8 cellular contexts compared by ENCODE assay signal in the genomic region with DNA sequence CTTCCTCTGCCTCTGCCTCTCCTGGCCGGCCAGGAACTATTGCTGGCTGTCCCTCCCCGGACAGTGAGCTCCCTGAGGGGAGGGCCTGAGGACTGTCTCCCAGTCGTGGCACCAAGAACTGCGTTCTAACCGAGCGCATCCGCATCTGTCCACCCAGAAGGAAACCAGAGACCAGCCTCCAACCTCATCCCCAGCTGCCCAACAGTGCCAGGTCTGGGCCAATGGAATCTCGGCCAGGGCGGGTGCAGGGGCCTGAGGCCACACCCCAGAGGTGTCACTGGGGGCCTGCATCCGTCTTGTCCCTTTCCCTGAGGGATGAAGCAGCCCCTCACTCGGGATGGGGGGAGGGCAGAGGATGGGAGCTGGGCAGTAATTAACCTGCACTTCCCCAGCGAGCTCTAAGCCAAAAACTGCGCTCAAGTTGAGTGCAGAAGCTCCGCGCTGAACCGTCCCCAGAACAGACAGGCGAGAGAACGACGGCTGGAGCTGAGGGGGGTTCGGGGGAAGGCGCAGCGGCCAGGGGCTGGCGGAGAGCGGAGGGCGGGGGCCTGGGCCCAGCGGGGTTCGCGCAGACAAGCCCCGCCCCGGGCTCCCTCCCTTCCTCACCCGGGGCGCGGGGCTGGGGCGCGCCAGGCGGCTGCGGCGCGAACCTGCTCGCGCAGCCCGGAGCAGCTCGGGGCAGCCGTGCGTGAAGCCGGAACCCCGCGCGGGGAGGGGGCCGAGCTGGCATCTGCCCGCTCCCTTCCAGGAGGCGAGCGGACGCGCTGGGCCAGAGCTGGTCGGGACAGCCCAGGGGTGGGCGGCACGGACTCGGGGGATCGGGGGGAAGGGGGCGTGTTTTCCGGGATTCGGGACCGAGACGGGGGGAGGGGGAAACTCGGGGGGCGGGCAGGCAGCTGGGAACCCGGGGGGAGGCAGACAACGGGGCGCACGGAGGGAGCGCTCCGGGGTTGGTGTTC. TPM values are rescaled to one million over a fixed set of nuclear protein-coding genes. Genes with fewer than 3 reads are reported as not detected.
DNase-seq lines count a peak whose midpoint lies in the region; ATAC-seq, FAIRE-seq and TF ChIP-seq lines count a peak whose summit lies in the region.

No MANE protein-coding gene starts in this region.

- H3K9me3 ChIP-seq in BE2C, result no peaks in the 10 kb centered on the region
- no peaks in the 10 kb centered on the region for H3K9me3 ChIP-seq in endothelial cell of umbilical vein (replicated peaks; ENCODE audit: control insufficient read depth, insufficient read depth, low read length)

- no TSS peak for BruUV-seq in endothelial cell of umbilical vein (replicated peaks; lab: Mats Ljungman, UMichigan)

- H3K4me3 ChIP-seq in BE2C (ENCODE audit: low read depth, low read length) (peak overlapping the region; percentile 70), endothelial cell of umbilical vein (replicated peaks in 1 of 3; ENCODE audit: insufficient read depth in 1 of 3, low read depth in 1 of 3, low read length in 3 of 3) (peak overlapping the region; percentile 47 to 75 (median 70))

- no peaks in the 10 kb centered on the region for H3K9me1 ChIP-seq in endothelial cell of umbilical vein (replicated peaks; ENCODE audit: control insufficient read depth, extremely low read depth, insufficient read depth, low read length)

- H3K27me3 ChIP-seq in BE2C (no peaks in the 10 kb centered on the region), endothelial cell of umbilical vein (ENCODE audit: control insufficient read depth in 2 of 2, insufficient read depth in 2 of 2, low read length in 2 of 2) (no peaks in the 10 kb centered on the region)

- TF ChIP-seq POLR2A in GM19193 (IDR thresholded peaks at IDR 0.05; ENCODE audit: extremely low read depth, insufficient read depth, insufficient read length), result peak; percentile 71
- TF ChIP-seq POLR2A in endothelial cell of umbilical vein (IDR thresholded peaks at IDR 0.05; ENCODE audit: low read depth, low read length), result no peak

- no peaks in the 10 kb centered on the region for H4K20me1 ChIP-seq in endothelial cell of umbilical vein (replicated peaks; ENCODE audit: control insufficient read depth, extremely low read depth, insufficient read depth, low read length)

- H3K4me1 ChIP-seq in BE2C (peaks cover 21% of the 10 kb centered on the region), endothelial cell of umbilical vein (ENCODE audit: control insufficient read depth, extremely low read depth, insufficient read depth, low read length) (peaks cover 20% of the 10 kb centered on the region)

- intact Hi-C loops in endothelial cell of umbilical vein (cut with micrococcal nuclease), result loop anchor here (1.0 to 2.0 kb wide), 3 partner anchors 27 to 53 kb away; a partner anchor contains a TSS

- dilution Hi-C loops in endothelial cell of umbilical vein (cut with MboI; ENCODE audit: extremely low pct_ligation_motif_present, low sequenced_read_pairs), result no loop called here

- POLR2A ChIA-PET in endothelial cell of umbilical vein (lab: Charles Lee), result interaction anchor here (0.7 kb wide), 1 partner anchor 17 kb away, joined by 8 read pairs; no protein-coding TSS in a partner anchor

- peak; percentile 42 for ATAC-seq in HG03439 (IDR thresholded peaks at IDR 0.05; ENCODE audit: unreplicated experiment)

- H3K36me3 ChIP-seq in BE2C (no peaks in the 10 kb centered on the region), endothelial cell of umbilical vein (ENCODE audit: control insufficient read depth in 2 of 2, extremely low read depth in 1 of 2, insufficient read depth in 2 of 2, low read length in 2 of 2) (no peaks in the 10 kb centered on the region)

- DNase-seq in BE2C, result peak; percentile 84
- peak; percentile 49 for DNase-seq in NCI-H82 treated with DMSO at 0.1 percent for 48 hours (lab: John Stamatoyannopoulos, UW; ENCODE audit: unreplicated experiment)
- peak; percentile 57 for DNase-seq in activated T-cell treated with anti-CD3 and anti-CD28 coated beads for 1 hour (ENCODE audit: low read depth)
- peak; percentile 71 for DNase-seq in endothelial cell of umbilical vein (ENCODE audit: low read depth, low spot score)
- peak; percentile 89 for DNase-seq in midbrain (lab: John Stamatoyannopoulos, UW)
- DNase-seq in stimulated activated CD8-positive, alpha-beta memory T cell treated with anti-CD3 and anti-CD28 coated beads, Interleukin-2, amount 100 ng/mL, for 1 hour (ENCODE audit: low read depth in 2 of 2), result peak; percentile 42 to 48

- H3K9ac ChIP-seq in endothelial cell of umbilical vein (replicated peaks; ENCODE audit: extremely low read depth, insufficient read depth, low read length), result no peak overlapping the region

- no peak overlapping the region for H3K27ac ChIP-seq in endothelial cell of umbilical vein (ENCODE audit: insufficient read depth, low read depth, low read length)

- CTCF ChIA-PET in endothelial cell of umbilical vein (lab: Charles Lee), result interaction anchor here (0.7 to 2.5 kb wide), 22 partner anchors 12 to 187 kb away, joined by 3 to 19 read pairs (median 4); a partner anchor contains a TSS

- FAIRE-seq in endothelial cell of umbilical vein (lab: Jason Lieb, UNC), result peak; percentile 63

- no peaks in the 10 kb centered on the region for H3K79me2 ChIP-seq in endothelial cell of umbilical vein (ENCODE audit: control insufficient read depth, insufficient read depth, low read length)

- peak overlapping the region; percentile 72 for H3K4me2 ChIP-seq in endothelial cell of umbilical vein (ENCODE audit: insufficient read depth, low read length)

- peak overlapping the region; percentile 91 for H2AFZ ChIP-seq in endothelial cell of umbilical vein (ENCODE audit: low read depth, low read length)

- TF ChIP-seq CTCF in BE2C (IDR thresholded peaks at IDR 0.05; ENCODE audit: low read depth, low read length) (no peak), endothelial cell of umbilical vein (IDR thresholded peaks at IDR 0.05; ENCODE audit: extremely low read depth in 1 of 2, insufficient read depth in 1 of 2, low read depth in 1 of 2, low read length in 2 of 2) (no peak)

TF ChIP-seq in endothelial cell of umbilical vein, 7 proteins besides CTCF, POLR2A, EP300 and RAD21:
- TF ChIP-seq POLR2AphosphoS5 (IDR thresholded peaks at IDR 0.05; ENCODE audit: insufficient read depth, low read depth, low read length) (peak; percentile 31), GATA2 (IDR thresholded peaks at IDR 0.05; ENCODE audit: insufficient read depth, insufficient read length, low read depth, low read length) (no peak)
TF ChIP-seq in endothelial cell of umbilical vein: peak in this region for 1.

RNA-seq across cellular contexts. Expression of a gene that starts 1.4 kb away (rescaled TPM):
- 41.5 TPM for polyA plus RNA-seq in BE2C (2012; ENCODE audit: insufficient read depth, insufficient read length, low read depth)
- total RNA-seq in endothelial cell of umbilical vein, result 4.9 and 5.5 TPM in 2 replicates
- polyA plus RNA-seq in endothelial cell of umbilical vein, result 6.6 and 8.4 TPM in 2 replicates
- 3.7 and 4.9 TPM in 2 replicates for polyA plus RNA-seq in endothelial cell of umbilical vein (2011; cell fraction: cytosol; rRNA removed)
- 3.6 and 4.2 TPM in 2 replicates for polyA plus RNA-seq in endothelial cell of umbilical vein (2011; cell fraction: nucleus; rRNA removed)
- 4.1 and 5.2 TPM in 2 replicates for polyA plus RNA-seq in endothelial cell of umbilical vein (2012)
- polyA minus RNA-seq in endothelial cell of umbilical vein, result 4.0 and 4.9 TPM in 2 replicates
- polyA minus RNA-seq in endothelial cell of umbilical vein (2011; cell fraction: cytosol; rRNA and poly(A)+ RNA removed), result 8.7 TPM
- 3.2 TPM in 2 replicates for polyA minus RNA-seq in endothelial cell of umbilical vein (2011; cell fraction: nucleus; rRNA and poly(A)+ RNA removed)

RNA-seq across cellular contexts. Expression of a gene that starts 13.2 kb away (rescaled TPM):
- polyA plus RNA-seq in BE2C (2012; ENCODE audit: insufficient read depth, insufficient read length, low read depth), result not detected
- not detected in 2 replicates for total RNA-seq in endothelial cell of umbilical vein
- not detected in 2 replicates for polyA plus RNA-seq in endothelial cell of umbilical vein
- not detected in 2 replicates for polyA plus RNA-seq in endothelial cell of umbilical vein (2011; cell fraction: cytosol; rRNA removed)
- not detected in 2 replicates for polyA plus RNA-seq in endothelial cell of umbilical vein (2011; cell fraction: nucleus; rRNA removed)
- not detected in 2 replicates for polyA plus RNA-seq in endothelial cell of umbilical vein (2012)
- not detected in 2 replicates for polyA minus RNA-seq in endothelial cell of umbilical vein
- polyA minus RNA-seq in endothelial cell of umbilical vein (2011; cell fraction: cytosol; rRNA and poly(A)+ RNA removed), result not detected
- not detected in 2 replicates for polyA minus RNA-seq in endothelial cell of umbilical vein (2011; cell fraction: nucleus; rRNA and poly(A)+ RNA removed)

RNA-seq across cellular contexts. Expression of a gene that starts 45.7 kb away (rescaled TPM):
- 22.2 TPM for polyA plus RNA-seq in BE2C (2012; ENCODE audit: insufficient read depth, insufficient read length, low read depth)
- 4.4 and 5.3 TPM in 2 replicates for total RNA-seq in endothelial cell of umbilical vein
- polyA plus RNA-seq in endothelial cell of umbilical vein, result 5.2 and 5.7 TPM in 2 replicates
- 3.7 and 4.9 TPM in 2 replicates for polyA plus RNA-seq in endothelial cell of umbilical vein (2011; cell fraction: cytosol; rRNA removed)
- 5.9 and 6.0 TPM in 2 replicates for polyA plus RNA-seq in endothelial cell of umbilical vein (2011; cell fraction: nucleus; rRNA removed)
- 1.7 and 2.2 TPM in 2 replicates for polyA plus RNA-seq in endothelial cell of umbilical vein (2012)
- polyA minus RNA-seq in endothelial cell of umbilical vein, result 1.7 and 4.1 TPM in 2 replicates
- 1.0 TPM for polyA minus RNA-seq in endothelial cell of umbilical vein (2011; cell fraction: cytosol; rRNA and poly(A)+ RNA removed)
- 1.9 and 2.6 TPM in 2 replicates for polyA minus RNA-seq in endothelial cell of umbilical vein (2011; cell fraction: nucleus; rRNA and poly(A)+ RNA removed)

RNA-seq across cellular contexts. Expression of a gene that starts 46.6 kb away (rescaled TPM):
- not detected for polyA plus RNA-seq in BE2C (2012; ENCODE audit: insufficient read depth, insufficient read length, low read depth)
- total RNA-seq in endothelial cell of umbilical vein, result 2.2 and 3.3 TPM in 2 replicates
- 1.0 and 1.5 TPM in 2 replicates for polyA plus RNA-seq in endothelial cell of umbilical vein
- polyA plus RNA-seq in endothelial cell of umbilical vein (2011; cell fraction: cytosol; rRNA removed), result 0.09 and 0.75 TPM in 2 replicates
- 9.7 and 13.7 TPM in 2 replicates for polyA plus RNA-seq in endothelial cell of umbilical vein (2011; cell fraction: nucleus; rRNA removed)
- 0.75 and 1.1 TPM in 2 replicates for polyA plus RNA-seq in endothelial cell of umbilical vein (2012)
- 0.75 and 2.0 TPM in 2 replicates for polyA minus RNA-seq in endothelial cell of umbilical vein
- polyA minus RNA-seq in endothelial cell of umbilical vein (2011; cell fraction: cytosol; rRNA and poly(A)+ RNA removed), result not detected
- polyA minus RNA-seq in endothelial cell of umbilical vein (2011; cell fraction: nucleus; rRNA and poly(A)+ RNA removed), result 5.9 TPM in 1 of 2 replicates, not detected in the other

RNA-seq across cellular contexts. Expression of a gene that starts 53.5 kb away (rescaled TPM):
- 343 TPM for polyA plus RNA-seq in BE2C (2012; ENCODE audit: insufficient read depth, insufficient read length, low read depth)
- 220 and 233 TPM in 2 replicates for total RNA-seq in endothelial cell of umbilical vein
- 435 and 527 TPM in 2 replicates for polyA plus RNA-seq in endothelial cell of umbilical vein
- polyA plus RNA-seq in endothelial cell of umbilical vein (2011; cell fraction: cytosol; rRNA removed), result 495 and 684 TPM in 2 replicates
- polyA plus RNA-seq in endothelial cell of umbilical vein (2011; cell fraction: nucleus; rRNA removed), result 216 and 226 TPM in 2 replicates
- 236 and 361 TPM in 2 replicates for polyA plus RNA-seq in endothelial cell of umbilical vein (2012)
- 98.5 and 115 TPM in 2 replicates for polyA minus RNA-seq in endothelial cell of umbilical vein
- 66.2 TPM for polyA minus RNA-seq in endothelial cell of umbilical vein (2011; cell fraction: cytosol; rRNA and poly(A)+ RNA removed)
- 9.3 and 23.8 TPM in 2 replicates for polyA minus RNA-seq in endothelial cell of umbilical vein (2011; cell fraction: nucleus; rRNA and poly(A)+ RNA removed)
